Comparison of ENCODE assay signal across 27 cellular contexts in the genomic region with DNA sequence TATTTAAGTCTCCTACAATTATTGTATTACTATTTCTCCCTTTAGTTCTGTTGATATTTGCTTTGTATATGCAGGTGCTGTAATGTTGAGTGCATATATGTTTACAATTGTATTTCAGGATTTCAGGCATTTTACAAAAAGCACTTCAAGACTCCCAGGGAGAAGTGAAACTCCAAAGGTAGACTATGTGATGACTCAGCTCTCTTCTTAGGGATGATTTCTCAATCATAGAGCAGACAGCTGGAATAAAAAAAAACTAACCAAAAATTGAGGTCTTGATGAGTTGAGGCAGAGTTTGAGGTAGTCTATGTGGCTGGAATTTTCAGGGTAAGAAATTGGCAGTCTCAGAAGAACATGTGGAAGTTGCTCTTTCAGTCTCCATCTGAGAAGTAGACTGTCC.
DNase-seq lines count a peak whose midpoint lies in the region; ATAC-seq and TF ChIP-seq lines count a peak whose summit lies in the region.
"Had no signal": no experiment of that assay in that cellular context is flagged by ENCODE, and none has a peak within 500 bp of the region (broad histone marks: within the 10 kb centered on the region; RNA-seq: fewer than 3 reads in every experiment).

No MANE protein-coding gene starts in this region.

- H3K4me3 ChIP-seq in mammary epithelial cell (replicated peaks in 1 of 3; ENCODE audit: insufficient read depth in 1 of 3, low read depth in 2 of 3, low read length in 3 of 3): no peak overlapping the region
- H3K4me3 ChIP-seq: adrenal gland, upper lobe of right lung had no signal

- in situ Hi-C loops in mammary epithelial cell (cut with MboI; ENCODE audit: low sequenced_read_pairs in 2 of 2): no loop called here

- DNase-seq in SIG-M5 treated with dmso at 0.1 percent for 504 hours (lab: John Stamatoyannopoulos, UW; ENCODE audit: unreplicated experiment): peak; percentile 2
- DNase-seq in SIG-M5 (lab: John Stamatoyannopoulos, UW): no peak
- DNase-seq in NOMO-1 treated with dmso at 0.1 percent for 144 hours (lab: John Stamatoyannopoulos, UW; ENCODE audit: unreplicated experiment): peak; percentile 17
- peak; percentile 60 for DNase-seq in mammary epithelial cell
- no peak for DNase-seq in putamen (ENCODE audit: low spot score)
- DNase-seq in ureter (ENCODE audit: low spot score): no peak
- no peak for DNase-seq in NCI-H774 (lab: John Stamatoyannopoulos, UW)
- DNase-seq: activated CD4-positive, alpha-beta T cell treated with anti-CD3 and anti-CD28 coated beads, Interleukin-2, amount 50 U/mL, for 1 hour; activated naive CD4-positive, alpha-beta T cell treated with Interleukin-2 at 50 U/mL for 16 hours; activated T-cell treated with anti-CD3 and anti-CD28 coated beads, Interleukin-2, amount 50 U/mL, for 72 hours; adrenal gland; brain microvascular endothelial cell; CD4-positive, CD25-positive, alpha-beta regulatory T cell; effector CD8-positive, alpha-beta T cell; foreskin melanocyte; left colon; mesendoderm; NCI-H1092 treated with DMSO at 0.1 percent for 48 hours; NCI-H2029 treated with DMSO at 0.1 percent for 48 hours; NCI-H69; posterior cingulate gyrus; stimulated activated CD4-positive, alpha-beta T cell treated with anti-CD3 and anti-CD28 coated beads, Interleukin-4, amount 100 ng/mL, for 4 hours; stimulated activated naive B cell treated with anti-CD40 and anti-IgM and Interleukin-4, amounts not matched to agents 10 μg/mL and 1 μg/mL and 100 μg/mL, for 72 hours; upper lobe of right lung had no signal

- H3K27ac ChIP-seq in mammary epithelial cell (ENCODE audit: insufficient read depth, low read depth, low read length): no peak overlapping the region
- H3K27ac ChIP-seq: 22Rv1, adrenal gland, brain microvascular endothelial cell, upper lobe of right lung had no signal

- H3K79me2 ChIP-seq in mammary epithelial cell (ENCODE audit: insufficient read depth, low read length): no peaks in the 10 kb centered on the region

- no peak overlapping the region for H3K9ac ChIP-seq in mammary epithelial cell (ENCODE audit: insufficient read depth, low read length)

- H3K4me1 ChIP-seq in mammary epithelial cell (ENCODE audit: insufficient read depth, low read length): no peaks in the 10 kb centered on the region
- H3K4me1 ChIP-seq: adrenal gland, upper lobe of right lung had no signal

- H3K36me3 ChIP-seq in mammary epithelial cell (ENCODE audit: insufficient read depth, low read length): no peaks in the 10 kb centered on the region
- H3K36me3 ChIP-seq: adrenal gland, brain microvascular endothelial cell, upper lobe of right lung had no signal

- H2AFZ ChIP-seq in mammary epithelial cell (ENCODE audit: low read depth, low read length): no peak overlapping the region

- no peak overlapping the region for H3K4me2 ChIP-seq in mammary epithelial cell (ENCODE audit: insufficient read depth, low read depth, low read length)

- no peak for ATAC-seq in GM18519 (IDR thresholded peaks at IDR 0.05; ENCODE audit: low FRiP score, unreplicated experiment)
- ATAC-seq: activated T-cell treated with anti-CD3 and anti-CD28 coated beads, Interleukin-2, amount 50 U/mL, for 72 hours; left colon; sciatic nerve; stimulated activated naive B cell treated with anti-CD40 and anti-IgM and Interleukin-4, amounts not matched to agents 10 μg/mL and 1 μg/mL and 100 μg/mL, for 72 hours; upper lobe of right lung had no signal

- dilution Hi-C loops in mammary epithelial cell (cut with HindIII; ENCODE audit: low sequenced_read_pairs): no loop called here

- intact Hi-C loops in mammary epithelial cell (cut with micrococcal nuclease): loop anchor here (10.0 kb wide), 1 partner anchor 786 kb away; a partner anchor contains a TSS

- H3K27me3 ChIP-seq in mammary epithelial cell (ENCODE audit: insufficient read depth, low read length): no peaks in the 10 kb centered on the region
- H3K27me3 ChIP-seq: adrenal gland, brain microvascular endothelial cell, upper lobe of right lung had no signal

- no TSS peak for BruUV-seq in mammary epithelial cell (replicated peaks; lab: Mats Ljungman, UMichigan)

- H3K9me3 ChIP-seq in mammary epithelial cell (replicated peaks; ENCODE audit: insufficient read depth, low read length): no peaks in the 10 kb centered on the region
- H3K9me3 ChIP-seq: adrenal gland, upper lobe of right lung had no signal

- CTCF ChIA-PET in mammary epithelial cell (lab: Charles Lee; ENCODE audit: low non-redundant PET): no interaction called here

- no peaks in the 10 kb centered on the region for H4K20me1 ChIP-seq in mammary epithelial cell (ENCODE audit: insufficient read depth, low read length)

- TF ChIP-seq CTCF in mammary epithelial cell (conservative IDR thresholded peaks at IDR 0.05 in 1 of 2, IDR thresholded peaks at IDR 0.05 in 1 of 2; ENCODE audit: extremely low read depth in 1 of 2, insufficient read depth in 1 of 2, low read depth in 1 of 2, low read length in 2 of 2): no peak

Comparison
In these comparisons a context has a peak if more than half of its experiments do, and no peak if none do; other contexts are left out.
1. DNase-seq: peak in SIG-M5 treated with dmso at 0.1 percent for 504 hours (single experiment), NOMO-1 treated with dmso at 0.1 percent for 144 hours (single experiment) and mammary epithelial cell (single experiment); none in SIG-M5 (single experiment), putamen (single experiment), ureter (single experiment) and NCI-H774 (single experiment).